21 cellular contexts compared by ENCODE assay signal in the genomic region with DNA sequence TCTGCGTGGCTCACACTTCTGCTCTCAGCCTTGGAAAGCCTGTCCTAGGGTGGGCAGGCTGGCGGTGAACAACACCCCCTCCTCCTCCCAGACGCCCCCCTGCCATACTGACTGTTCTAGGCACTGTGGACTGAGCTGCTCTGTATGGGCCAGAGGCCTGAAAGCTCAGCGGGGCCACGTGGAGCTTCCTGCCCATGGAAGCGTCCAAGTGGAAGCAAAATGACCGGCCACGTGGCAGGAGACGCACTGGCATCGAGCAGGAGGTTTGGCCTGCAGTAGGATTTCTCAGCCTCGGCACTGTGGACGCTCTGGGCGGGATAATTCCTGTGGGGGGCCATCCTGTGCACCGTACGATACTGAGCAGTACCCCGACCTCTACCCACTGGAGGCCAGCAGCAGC.
"Had no signal": no experiment of that assay in that cellular context is flagged by ENCODE, and none has a peak within 500 bp of the region (broad histone marks: within the 10 kb centered on the region; RNA-seq: fewer than 3 reads in every experiment).

No MANE protein-coding gene starts in this region.

- H3K36me3 Mint-ChIP-seq: naive thymus-derived CD8-positive, alpha-beta T cell; stimulated activated memory B cell treated with anti-CD40 and anti-IgM and Interleukin-4, amounts not matched to agents 10 μg/mL and 1 μg/mL and 100 μg/mL, for 72 hours had no signal

- H3K27me3 ChIP-seq: colonic mucosa, testis, upper lobe of right lung had no signal

- H3K27me3 Mint-ChIP-seq: stimulated activated naive CD8-positive, alpha-beta T cell treated with anti-CD3 and anti-CD28 coated beads, Interleukin-15, Interleukin-2, amounts not matched to agents 100 ng/mL and 50 ng/mL, for 24 hours had no signal

- H3K4me3 Mint-ChIP-seq: endodermal cell; naive thymus-derived CD8-positive, alpha-beta T cell; stimulated activated memory B cell treated with anti-CD40 and anti-IgM and Interleukin-4, amounts not matched to agents 10 μg/mL and 1 μg/mL and 100 μg/mL, for 72 hours; stimulated activated naive CD8-positive, alpha-beta T cell treated with anti-CD3 and anti-CD28 coated beads, Interleukin-15, Interleukin-2, amounts not matched to agents 100 ng/mL and 50 ng/mL, for 24 hours had no signal

- H3K9me3 Mint-ChIP-seq: endodermal cell; naive thymus-derived CD8-positive, alpha-beta T cell; stimulated activated memory B cell treated with anti-CD40 and anti-IgM and Interleukin-4, amounts not matched to agents 10 μg/mL and 1 μg/mL and 100 μg/mL, for 72 hours; stimulated activated naive CD8-positive, alpha-beta T cell treated with anti-CD3 and anti-CD28 coated beads, Interleukin-15, Interleukin-2, amounts not matched to agents 100 ng/mL and 50 ng/mL, for 24 hours had no signal

- H3K79me2 ChIP-seq: parathyroid adenoma had no signal

- H3K27ac Mint-ChIP-seq: endodermal cell; naive thymus-derived CD8-positive, alpha-beta T cell; stimulated activated memory B cell treated with anti-CD40 and anti-IgM and Interleukin-4, amounts not matched to agents 10 μg/mL and 1 μg/mL and 100 μg/mL, for 72 hours; stimulated activated naive CD8-positive, alpha-beta T cell treated with anti-CD3 and anti-CD28 coated beads, Interleukin-15, Interleukin-2, amounts not matched to agents 100 ng/mL and 50 ng/mL, for 24 hours had no signal

- H3K36me3 ChIP-seq: colonic mucosa, heart left ventricle, prostate gland, spleen, tibial nerve, upper lobe of right lung had no signal

- FAIRE-seq: endothelial cell of umbilical vein had no signal

- H3K4me1 ChIP-seq: colonic mucosa, parathyroid adenoma, prostate gland, upper lobe of right lung had no signal

- H3K9me3 ChIP-seq: colonic mucosa, heart left ventricle, mucosa of descending colon, prostate gland, spleen, testis, tibial nerve, upper lobe of right lung had no signal

- DNase-seq: colonic mucosa; effector CD4-positive, alpha-beta T cell; endodermal cell; foreskin melanocyte; hippocampal formation; mammary epithelial cell; mucosa of descending colon; naive thymus-derived CD8-positive, alpha-beta T cell; spleen; stimulated activated CD4-positive, alpha-beta T cell treated with anti-CD3 and anti-CD28 coated beads, Interleukin-15, amount 100 ng/mL, for 24 hours; stimulated activated CD4-positive, alpha-beta T cell treated with anti-CD3 and anti-CD28 coated beads, Interleukin-1b, Interleukin-23, amount 100 ng/mL, for 48 hours; stimulated activated CD4-positive, alpha-beta T cell treated with anti-CD3 and anti-CD28 coated beads, Interleukin-4, amount 100 ng/mL, for 24 hours; testis; upper lobe of right lung had no signal

- H3K4me3 ChIP-seq: colonic mucosa, mucosa of descending colon, prostate gland, upper lobe of right lung had no signal

- H3K27ac ChIP-seq: colonic mucosa, parathyroid adenoma, prostate gland, spleen, testis, upper lobe of right lung had no signal

- H3K9ac ChIP-seq: parathyroid adenoma had no signal

- ATAC-seq: naive thymus-derived CD8-positive, alpha-beta T cell; stimulated activated memory B cell treated with anti-CD40 and anti-IgM and Interleukin-4, amounts not matched to agents 10 μg/mL and 1 μg/mL and 100 μg/mL, for 72 hours had no signal
